In the genomic region with DNA sequence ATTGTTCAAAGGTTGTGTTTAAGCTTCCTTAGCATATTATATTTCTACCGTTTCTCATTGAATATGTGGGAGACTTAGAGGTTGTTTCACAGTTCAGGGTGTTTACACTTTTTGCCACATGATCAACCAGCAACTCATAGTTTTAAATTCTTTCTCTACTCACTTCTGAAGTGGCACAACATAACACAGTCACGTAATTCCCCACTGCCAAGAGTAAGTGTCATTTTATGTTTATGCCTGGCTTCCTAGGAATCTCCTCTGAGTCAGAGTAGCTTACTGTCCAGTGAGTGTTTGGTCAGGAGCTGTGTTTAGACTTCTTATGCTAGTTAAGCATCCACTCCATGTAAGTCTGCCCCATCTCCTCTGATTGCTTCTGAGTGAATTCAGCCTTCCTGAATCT, we compare ENCODE assay signal across 24 cellular contexts.
DNase-seq lines count a peak whose midpoint lies in the region; FAIRE-seq and TF ChIP-seq lines count a peak whose summit lies in the region.
"Had no signal": no experiment of that assay in that cellular context is flagged by ENCODE, and none has a peak within 500 bp of the region (broad histone marks: within the 10 kb centered on the region; RNA-seq: fewer than 3 reads in every experiment).

No MANE protein-coding gene starts in this region.

- no peak overlapping the region for H2AK5ac ChIP-seq in mesenchymal stem cell (ENCODE audit: low read length, severe bottlenecking)

- H2AFZ ChIP-seq in mammary epithelial cell (ENCODE audit: low read depth, low read length) = no peak overlapping the region
- H2AFZ ChIP-seq in mesenchymal stem cell (ENCODE audit: low read depth, low read length) = no peak overlapping the region

- H3K4me1 ChIP-seq in mammary epithelial cell (ENCODE audit: insufficient read depth, low read length) = no peaks in the 10 kb centered on the region
- H3K4me1 ChIP-seq in mesenchymal stem cell (ENCODE audit: control insufficient read depth, insufficient read depth, low read depth, low read length) = no peaks in the 10 kb centered on the region
- H3K4me1 ChIP-seq in suprapubic skin = no peaks in the 10 kb centered on the region
- H3K4me1 ChIP-seq: adrenal gland, Peyer's patch, right lobe of liver, upper lobe of right lung had no signal

- no peaks in the 10 kb centered on the region for H3K79me2 ChIP-seq in mammary epithelial cell (ENCODE audit: insufficient read depth, low read length)

- H3K9ac ChIP-seq in mammary epithelial cell (ENCODE audit: insufficient read depth, low read length) (no peak overlapping the region), mesenchymal stem cell (ENCODE audit: low read length) (no peak overlapping the region)

- H3K27ac ChIP-seq in AG04450 (ENCODE audit: low read depth, low read length) (no peak overlapping the region), mammary epithelial cell (ENCODE audit: insufficient read depth, low read depth, low read length) (no peak overlapping the region), mesenchymal stem cell (ENCODE audit: low read length, poor library complexity, severe bottlenecking) (no peak overlapping the region), suprapubic skin (no peak overlapping the region)
- H3K27ac ChIP-seq: adrenal gland, Peyer's patch, right lobe of liver, upper lobe of right lung had no signal

- H3K23ac ChIP-seq in mesenchymal stem cell (ENCODE audit: low read length in 2 of 2) = no peak overlapping the region

- H3K9me3 ChIP-seq in AG04450 (ENCODE audit: control insufficient read depth, insufficient read depth, low read length) = no peaks in the 10 kb centered on the region
- H3K9me3 ChIP-seq in mammary epithelial cell (replicated peaks; ENCODE audit: insufficient read depth, low read length) = no peaks in the 10 kb centered on the region
- H3K9me3 ChIP-seq in mesenchymal stem cell (ENCODE audit: control insufficient read depth, low read length) = peaks cover 18% of the 10 kb centered on the region
- no peaks in the 10 kb centered on the region for H3K9me3 ChIP-seq in suprapubic skin
- H3K9me3 ChIP-seq: adrenal gland, mucosa of descending colon, Peyer's patch, right lobe of liver, upper lobe of right lung had no signal

- H3K79me1 ChIP-seq in mesenchymal stem cell (replicated peaks; ENCODE audit: low read length, poor library complexity, severe bottlenecking) = no peaks in the 10 kb centered on the region

- H3K36me3 ChIP-seq in mammary epithelial cell (ENCODE audit: insufficient read depth, low read length) (no peaks in the 10 kb centered on the region), mesenchymal stem cell (ENCODE audit: control insufficient read depth in 1 of 2, insufficient read depth in 2 of 2, low read depth in 1 of 2, low read length in 2 of 2) (no peaks in the 10 kb centered on the region), suprapubic skin (no peaks in the 10 kb centered on the region)
- H3K36me3 ChIP-seq: adrenal gland, Peyer's patch, right lobe of liver, upper lobe of right lung had no signal

- H3K27me3 ChIP-seq in AG04450 (ENCODE audit: control insufficient read depth, insufficient read depth, low read length) (no peaks in the 10 kb centered on the region), mammary epithelial cell (ENCODE audit: insufficient read depth, low read length) (no peaks in the 10 kb centered on the region), mesenchymal stem cell (ENCODE audit: control insufficient read depth in 1 of 2, insufficient read depth in 1 of 2, low read length in 2 of 2) (no peaks in the 10 kb centered on the region), suprapubic skin (no peaks in the 10 kb centered on the region)
- H3K27me3 ChIP-seq: adrenal gland, Peyer's patch, right lobe of liver, upper lobe of right lung had no signal

- no peak overlapping the region for H4K8ac ChIP-seq in mesenchymal stem cell (ENCODE audit: low read length)

- no peak for TF ChIP-seq POLR2A in H54 (IDR thresholded peaks at IDR 0.05; ENCODE audit: low read depth, low read length)
- TF ChIP-seq POLR2A in suprapubic skin (IDR thresholded peaks at IDR 0.05) = no peak

- BruUV-seq in mammary epithelial cell (replicated peaks; lab: Mats Ljungman, UMichigan) = no TSS peak

- POLR2A ChIA-PET in AG04450 (lab: Yijun Ruan, JAX) = no interaction called here

- intact Hi-C loops in mammary epithelial cell (cut with micrococcal nuclease) = no loop called here

- no peak overlapping the region for H3K4ac ChIP-seq in mesenchymal stem cell (ENCODE audit: low read depth in 1 of 2, low read length in 2 of 2)

- H3K4me2 ChIP-seq in mammary epithelial cell (ENCODE audit: insufficient read depth, low read depth, low read length) (no peak overlapping the region), mesenchymal stem cell (ENCODE audit: low read length, poor library complexity, severe bottlenecking) (no peak overlapping the region)

- H2BK5ac ChIP-seq in mesenchymal stem cell (ENCODE audit: low read depth, low read length, poor library complexity, severe bottlenecking) = no peak overlapping the region

- FAIRE-seq in H54 (lab: Jason Lieb, UNC) = no peak
- FAIRE-seq: kidney had no signal

- WGBS in mammary epithelial cell (ENCODE audit: low coverage, missing lambda C conversion rate) = 49% methylated on average over 2 of the region's 2 CpGs
- 0% methylated on average over 1 of the region's 2 CpGs for WGBS in mesenchymal stem cell
- WGBS in suprapubic skin = 75% methylated on average over 2 of the region's 2 CpGs

- H3K18ac ChIP-seq in mesenchymal stem cell (ENCODE audit: low read depth in 1 of 2, low read length in 2 of 2) = no peak overlapping the region

- dilution Hi-C loops in mammary epithelial cell (cut with HindIII; ENCODE audit: low sequenced_read_pairs) = no loop called here

- TF ChIP-seq CTCF in AG04450 (IDR thresholded peaks at IDR 0.05; ENCODE audit: low read depth, low read length) (no peak), mammary epithelial cell (conservative IDR thresholded peaks at IDR 0.05 in 1 of 2, IDR thresholded peaks at IDR 0.05 in 1 of 2; ENCODE audit: extremely low read depth in 1 of 2, insufficient read depth in 1 of 2, low read depth in 1 of 2, low read length in 2 of 2) (no peak), suprapubic skin (IDR thresholded peaks at IDR 0.05) (no peak), GM13977 (IDR thresholded peaks at IDR 0.05; ENCODE audit: extremely low read depth, insufficient read depth, missing control alignments) (no peak)

- no peak overlapping the region for H2BK15ac ChIP-seq in mesenchymal stem cell (ENCODE audit: low read depth, poor library complexity, severe bottlenecking)

- no peak overlapping the region for H4K91ac ChIP-seq in mesenchymal stem cell (ENCODE audit: low read length)

- no peaks in the 10 kb centered on the region for H4K20me1 ChIP-seq in mammary epithelial cell (ENCODE audit: insufficient read depth, low read length)

- DNase-seq in AG04450 (ENCODE audit: low read depth, low spot score) (peak; percentile 16), H54 (ENCODE audit: insufficient read length, low spot score) (peak; percentile 0), mammary epithelial cell (peak; percentile 4), mesenchymal stem cell (peak; percentile 86), NOMO-1 treated with dmso at 0.1 percent for 144 hours (lab: John Stamatoyannopoulos, UW; ENCODE audit: unreplicated experiment) (no peak), NCI-H1417 treated with DMSO at 0.1 percent for 48 hours (lab: John Stamatoyannopoulos, UW) (no peak), suprapubic skin (ENCODE audit: low spot score in 2 of 2) (no peak), GM13977 (ENCODE audit: low spot score) (no peak)
- DNase-seq: activated CD4-positive, alpha-beta T cell treated with anti-CD3 and anti-CD28 coated beads for 36 hours; activated CD8-positive, alpha-beta memory T cell treated with anti-CD3 and anti-CD28 coated beads, Interleukin-2, amount 10 ng/mL, durations not matched to agents 7 days and 5 days; adrenal gland; COR-L47; effector CD8-positive, alpha-beta T cell; GDM1; hippocampal formation; kidney; mucosa of descending colon; NCI-H1694; NCI-H2227 treated with DMSO at 0.1 percent for 48 hours; nucleus accumbens; Peyer's patch; right lobe of liver; stimulated activated CD4-positive, alpha-beta T cell treated with anti-CD3 and anti-CD28 coated beads, Interleukin-1b, Interleukin-23, amount 100 ng/mL, for 48 hours; upper lobe of right lung had no signal

- no peak overlapping the region for H3K14ac ChIP-seq in mesenchymal stem cell (ENCODE audit: low read length in 2 of 2)

- H2BK120ac ChIP-seq in mesenchymal stem cell (ENCODE audit: low read depth, low read length) = no peak overlapping the region

- in situ Hi-C loops in mammary epithelial cell (cut with MboI; ENCODE audit: low sequenced_read_pairs in 2 of 2) (no loop called here), GM13977 (cut with MboI; ENCODE audit: low pct_unique_long_range_greater_than_20kb, low sequenced_read_pairs, unreplicated experiment) (no loop called here)

- H2BK12ac ChIP-seq in mesenchymal stem cell (ENCODE audit: low read length in 2 of 2) = no peak overlapping the region

- no peak for TF ChIP-seq EP300 in suprapubic skin (IDR thresholded peaks at IDR 0.05)

- CTCF ChIA-PET in AG04450 (lab: Charles Lee) = interaction anchor here (0.6 kb wide), 1 partner anchor 239 kb away, joined by 6 read pairs; no protein-coding TSS in a partner anchor
- CTCF ChIA-PET in mammary epithelial cell (lab: Charles Lee; ENCODE audit: low non-redundant PET) = no interaction called here

- H3K4me3 ChIP-seq in AG04450 (ENCODE audit: low read depth, low read length) = no peak overlapping the region
- no peak overlapping the region for H3K4me3 ChIP-seq in mammary epithelial cell (replicated peaks in 1 of 3; ENCODE audit: insufficient read depth in 1 of 3, low read depth in 2 of 3, low read length in 3 of 3)
- no peak overlapping the region for H3K4me3 ChIP-seq in mesenchymal stem cell (ENCODE audit: insufficient read depth in 1 of 2, low read depth in 1 of 2, low read length in 2 of 2)
- no peak overlapping the region for H3K4me3 ChIP-seq in suprapubic skin
- H3K4me3 ChIP-seq: adrenal gland, mucosa of descending colon, Peyer's patch, right lobe of liver, upper lobe of right lung had no signal

Comparison
In these comparisons a context has a peak if more than half of its experiments do, and no peak if none do; other contexts are left out.
1. DNase-seq: peak in AG04450 (single experiment), H54 (single experiment), mammary epithelial cell (single experiment) and mesenchymal stem cell (single experiment); none in NOMO-1 treated with dmso at 0.1 percent for 144 hours (single experiment), NCI-H1417 treated with DMSO at 0.1 percent for 48 hours (single experiment), suprapubic skin (0 of 2) and GM13977 (single experiment).